ENCODE assay signal across 16 cellular contexts in the genomic region with DNA sequence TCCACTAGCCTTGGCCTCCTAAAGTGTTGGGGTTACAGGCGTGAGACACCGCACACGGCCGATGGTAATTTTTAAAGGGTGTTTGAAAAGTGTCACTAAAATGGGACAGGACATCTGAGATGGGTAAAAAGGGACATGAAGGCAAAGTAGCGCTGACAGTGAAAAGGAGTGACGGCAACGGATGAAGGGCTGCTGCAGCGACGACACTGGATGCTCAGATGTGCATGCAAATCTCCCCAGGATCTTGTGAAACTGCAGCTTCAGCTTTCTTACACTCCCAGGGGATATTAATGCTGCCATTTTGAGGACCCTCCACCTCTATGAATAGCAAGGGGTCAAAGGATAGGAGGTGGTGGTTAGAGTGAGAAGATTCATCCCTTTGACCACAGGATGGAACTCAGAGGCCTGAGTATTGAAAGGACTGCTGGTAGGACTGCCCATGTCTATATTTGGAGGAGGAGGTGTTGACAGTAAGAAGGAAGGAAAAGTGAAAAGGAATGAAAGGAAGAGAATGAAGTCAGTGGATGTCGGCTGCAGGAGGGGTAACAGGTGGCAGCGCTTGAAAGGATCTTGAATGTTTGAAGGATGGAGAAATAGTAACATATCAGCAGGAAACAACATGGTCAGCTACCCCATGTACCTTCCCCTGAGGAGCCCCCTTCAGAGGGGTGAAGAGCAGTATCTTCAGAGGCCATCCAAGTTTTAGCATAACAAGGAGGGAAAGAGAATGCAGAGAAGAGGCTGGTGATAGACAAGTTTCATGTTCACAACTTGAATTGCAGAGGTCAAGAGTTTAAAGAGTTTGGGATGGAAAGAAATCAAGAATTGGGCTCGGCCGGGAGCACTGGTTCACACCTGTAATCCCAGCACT.
"Had no signal": no experiment of that assay in that cellular context is flagged by ENCODE, and none has a peak within 500 bp of the region (broad histone marks: within the 10 kb centered on the region; RNA-seq: fewer than 3 reads in every experiment).

No MANE protein-coding gene starts in this region.

- DNase-seq: activated CD4-positive, alpha-beta T cell treated with anti-CD3 and anti-CD28 coated beads, Interleukin-2, amount 50 U/mL, for 1 hour; activated naive CD4-positive, alpha-beta T cell treated with anti-CD3 and anti-CD28 coated beads, Interleukin-2, amount 10 ng/mL, durations not matched to agents 7 days and 5 days; activated T-cell treated with anti-CD3 and anti-CD28 coated beads for 4 hours; left ventricle myocardium inferior; naive thymus-derived CD8-positive, alpha-beta T cell; stimulated activated CD4-positive, alpha-beta T cell treated with anti-CD3 and anti-CD28 coated beads, Interleukin-4, amount 100 ng/mL, for 4 hours; stimulated activated CD8-positive, alpha-beta memory T cell treated with anti-CD3 and anti-CD28 coated beads, Interleukin-4, amount 100 ng/mL, for 48 hours; stimulated activated naive CD8-positive, alpha-beta T cell treated with anti-CD3 and anti-CD28 coated beads, Interleukin-15, Interleukin-2, amounts not matched to agents 100 U/mL and 50 U/mL, for 24 hours; upper lobe of left lung had no signal

- H3K27ac ChIP-seq: cardiac muscle cell, hepatocyte, left ventricle myocardium inferior, neutrophil, parathyroid adenoma, right atrium auricular region, suprapubic skin, upper lobe of left lung had no signal

- ATAC-seq: naive thymus-derived CD8-positive, alpha-beta T cell; stimulated activated naive CD8-positive, alpha-beta T cell treated with anti-CD3 and anti-CD28 coated beads, Interleukin-15, Interleukin-2, amounts not matched to agents 100 U/mL and 50 U/mL, for 24 hours had no signal

- H3K4me2 ChIP-seq: hepatocyte, smooth muscle cell had no signal

- H2AFZ ChIP-seq: hepatocyte, parathyroid adenoma had no signal

- H3K9me3 ChIP-seq: left ventricle myocardium inferior, neutrophil, right atrium auricular region, suprapubic skin, upper lobe of left lung had no signal

- H3K27me3 ChIP-seq: cardiac muscle cell, hepatocyte, neutrophil, right atrium auricular region, suprapubic skin, upper lobe of left lung had no signal

- H3K4me3 ChIP-seq: cardiac muscle cell, hepatocyte, left ventricle myocardium inferior, right atrium auricular region, smooth muscle cell, suprapubic skin, upper lobe of left lung had no signal

- H3K9ac ChIP-seq: parathyroid adenoma had no signal

- H3K4me1 ChIP-seq: parathyroid adenoma, right atrium auricular region, suprapubic skin, upper lobe of left lung had no signal
